Comparison of ENCODE assay signal across 8 cellular contexts in genomic region chr11:65279713-65280459, GRCh38. TPM values are rescaled to one million over a fixed set of nuclear protein-coding genes. Genes with fewer than 3 reads are reported as not detected.
DNase-seq lines count a peak whose midpoint lies in the region; ATAC-seq and TF ChIP-seq lines count a peak whose summit lies in the region.

No MANE protein-coding gene starts in this region.

- no peak overlapping the region for H3K4me3 ChIP-seq in skeletal muscle satellite cell (ENCODE audit: low read length)

- peaks cover 25% of the 10 kb centered on the region for H3K36me3 ChIP-seq in skeletal muscle satellite cell (ENCODE audit: insufficient read depth, low read length)

- no peaks in the 10 kb centered on the region for H3K9me3 ChIP-seq in T-helper 17 cell (ENCODE audit: control insufficient read depth, low read length, poor library complexity, severe bottlenecking)
- no peaks in the 10 kb centered on the region for H3K9me3 ChIP-seq in skeletal muscle satellite cell (replicated peaks; ENCODE audit: low read length)

- H3K9ac ChIP-seq in skeletal muscle satellite cell (ENCODE audit: low read depth, low read length): peak overlapping the region; percentile 57

- H3K4me2 ChIP-seq in skeletal muscle satellite cell (ENCODE audit: low read length): peak overlapping the region; percentile 41

- H3K4me1 Mint-ChIP-seq in T-helper 17 cell (peaks cover 11% of the 10 kb centered on the region), endothelial cell (ENCODE audit: unreplicated experiment) (peaks cover 36% of the 10 kb centered on the region)

- H3K27ac Mint-ChIP-seq in T-helper 17 cell (peak overlapping the region; percentile 90), endothelial cell (ENCODE audit: unreplicated experiment) (peak overlapping the region; percentile 70)

- peaks cover 43% of the 10 kb centered on the region for H3K4me1 ChIP-seq in skeletal muscle satellite cell (ENCODE audit: control insufficient read depth, insufficient read depth, low read length)

- H3K27me3 Mint-ChIP-seq in T-helper 17 cell (no peaks in the 10 kb centered on the region), endothelial cell (ENCODE audit: unreplicated experiment) (no peaks in the 10 kb centered on the region)

- no peaks in the 10 kb centered on the region for H3K27me3 ChIP-seq in skeletal muscle satellite cell (ENCODE audit: control insufficient read depth, insufficient read depth, low read length)

- peak; percentile 88 for DNase-seq in EH (ENCODE audit: low read depth)
- peak in 2 of 3 donors; percentile 11 to 22 for DNase-seq in T-helper 17 cell
- DNase-seq in endothelial cell (ENCODE audit: low spot score): no peak
- no peak for DNase-seq in 8988T

- H3K9me3 Mint-ChIP-seq in endothelial cell (ENCODE audit: unreplicated experiment): no peaks in the 10 kb centered on the region

- H3K36me3 Mint-ChIP-seq in T-helper 17 cell (ENCODE audit: low read depth): peaks cover 2% of the 10 kb centered on the region
- H3K36me3 Mint-ChIP-seq in endothelial cell (ENCODE audit: low read depth, unreplicated experiment): peaks cover 10% of the 10 kb centered on the region

- H3K4me3 Mint-ChIP-seq in T-helper 17 cell (peak overlapping the region; percentile 19), endothelial cell (ENCODE audit: unreplicated experiment) (peak overlapping the region; percentile 20)

- TF ChIP-seq CTCF in endothelial cell (IDR thresholded peaks at IDR 0.05; ENCODE audit: unreplicated experiment): no peak

- ATAC-seq in T-helper 17 cell (peak; percentile 95), GM21515 (IDR thresholded peaks at IDR 0.05; ENCODE audit: unreplicated experiment) (no peak), GM19463 (IDR thresholded peaks at IDR 0.05; ENCODE audit: unreplicated experiment) (no peak), HG03196 (IDR thresholded peaks at IDR 0.05; ENCODE audit: unreplicated experiment) (no peak)

RNA-seq across cellular contexts. Expression of gene POLA2, which starts 18.1 kb away (rescaled TPM):
- 10 to 100 TPM; 13.0 to 15.4 TPM for total RNA-seq in T-helper 17 cell
- 17.9 TPM for total RNA-seq in endothelial cell (ENCODE audit: unreplicated experiment)
- 6.6 and 12.7 TPM in 2 replicates for total RNA-seq in skeletal muscle satellite cell (2012; rRNA removed)

RNA-seq across cellular contexts. Expression of gene CDC42EP2, which starts 34.8 kb away (rescaled TPM):
- under 1 TPM in 1 of 2 donors, not detected in 1; 0.55 TPM for total RNA-seq in T-helper 17 cell
- 37.7 TPM for total RNA-seq in endothelial cell (ENCODE audit: unreplicated experiment)
- 18.0 and 36.9 TPM in 2 replicates for total RNA-seq in skeletal muscle satellite cell (2012; rRNA removed)

RNA-seq across cellular contexts. Expression of gene DPF2, which starts 53.8 kb away (rescaled TPM):
- total RNA-seq in T-helper 17 cell (10 to 100 TPM; 49.1 to 62.6 TPM), endothelial cell (ENCODE audit: unreplicated experiment) (77.6 TPM)
- total RNA-seq in skeletal muscle satellite cell (2012; rRNA removed): 32.3 and 34.5 TPM in 2 replicates

Comparison
In these comparisons a context has a peak if more than half of its experiments do, and no peak if none do; other contexts are left out.
1. DNase-seq: peak in EH (single experiment) and T-helper 17 cell (2 of 3); none in endothelial cell (single experiment) and 8988T (single experiment).
2. RNA of gene CDC42EP2, which starts 34.8 kb away (total RNA-seq): 37.7 TPM in endothelial cell (single experiment); 0.55 TPM in T-helper 17 cell; every median in the first group is over 10 times any median in the second.